Comparison of ENCODE assay signal across 20 cellular contexts in genomic region chr2:158671381-158672245, GRCh38.
DNase-seq lines count a peak whose midpoint lies in the region; ATAC-seq, FAIRE-seq and TF ChIP-seq lines count a peak whose summit lies in the region.
"Had no signal": no experiment of that assay in that cellular context is flagged by ENCODE, and none has a peak within 500 bp of the region (broad histone marks: within the 10 kb centered on the region; RNA-seq: fewer than 3 reads in every experiment).

No MANE protein-coding gene starts in this region.

- TF ChIP-seq CTCF in BE2C (IDR thresholded peaks at IDR 0.05; ENCODE audit: low read depth, low read length), result no peak
- no peak for TF ChIP-seq CTCF in K562 (IDR thresholded peaks at IDR 0.05 in 2 of 3, conservative IDR thresholded peaks at IDR 0.05 in 1 of 3; ENCODE audit: insufficient read depth in 2 of 3, low read depth in 1 of 3, low read length in 3 of 3)
- TF ChIP-seq CTCF in pancreas (IDR thresholded peaks at IDR 0.05), result no peak
- TF ChIP-seq CTCF in coronary artery (IDR thresholded peaks at IDR 0.05), result no peak

- H3K36me3 ChIP-seq in BE2C (no peaks in the 10 kb centered on the region), K562 (ENCODE audit: control insufficient read depth, insufficient read depth, low read length) (peaks cover 94% of the 10 kb centered on the region), pancreas (peaks cover 0 to 34% (median 0%) of the 10 kb centered on the region in 3 donors)

- no peak overlapping the region for H3K4me3 Mint-ChIP-seq in activated CD4-positive, alpha-beta T cell treated with anti-CD3 and anti-CD28 coated beads for 36 hours
- H3K4me3 Mint-ChIP-seq: HFFc6 had no signal

- peak; percentile 51 for DNase-seq in BE2C
- peak; percentile 10 for DNase-seq in ELF-1 (ENCODE audit: low read depth, low spot score)
- no peak for DNase-seq in K562 (ENCODE audit: extremely low read depth in 1 of 4, low spot score in 3 of 4)
- no peak for DNase-seq in pancreas
- DNase-seq in coronary artery (ENCODE audit: low spot score), result no peak
- no peak for DNase-seq in activated CD4-positive, alpha-beta T cell treated with anti-CD3 and anti-CD28 coated beads for 36 hours
- DNase-seq: AML-193, COR-L47, DMS53, GOT3, HFFc6, Karpas-422, MG63, NCI-H1092 treated with DMSO at 0.1 percent for 48 hours, NCI-H226, NCI-H524 treated with DMSO at 0.1 percent for 48 hours had no signal

- H3K9me1 ChIP-seq in K562 (ENCODE audit: control insufficient read depth, insufficient read depth, low read length), result peaks cover 4% of the 10 kb centered on the region

- no peak overlapping the region for H3K4me2 ChIP-seq in K562 (ENCODE audit: insufficient read depth, low read length)

- in situ Hi-C loops in K562 (cut with MboI), result no loop called here

- intact Hi-C loops in K562 (cut with micrococcal nuclease), result no loop called here
- intact Hi-C loops in pancreas (cut with DNase I), result no loop called here
- intact Hi-C loops in activated CD4-positive, alpha-beta T cell treated with anti-CD3 and anti-CD28 coated beads for 36 hours (cut with DNase I, micrococcal nuclease), result no loop called here

- H3K27ac Mint-ChIP-seq in activated CD4-positive, alpha-beta T cell treated with anti-CD3 and anti-CD28 coated beads for 36 hours, result no peak overlapping the region
- H3K27ac Mint-ChIP-seq: HFFc6 had no signal

- no peaks in the 10 kb centered on the region for H3K27me3 Mint-ChIP-seq in activated CD4-positive, alpha-beta T cell treated with anti-CD3 and anti-CD28 coated beads for 36 hours

- no TSS peak for BruUV-seq in K562 (replicated peaks; lab: Mats Ljungman, UMichigan)

- H3K4me3 ChIP-seq in BE2C (ENCODE audit: low read depth, low read length), result no peak overlapping the region
- H3K4me3 ChIP-seq in K562, result no peak overlapping the region
- H3K4me3 ChIP-seq in pancreas, result no peak overlapping the region
- no peak overlapping the region for H3K4me3 ChIP-seq in coronary artery
- H3K4me3 ChIP-seq: MG63 had no signal

- H3K79me2 ChIP-seq in K562 (ENCODE audit: control insufficient read depth, insufficient read depth, low read length), result no peaks in the 10 kb centered on the region

- no peak for FAIRE-seq in K562 (lab: Jason Lieb, UNC)
- FAIRE-seq in pancreas (lab: Jason Lieb, UNC), result no peak
- FAIRE-seq: G401.6 had no signal

- H2AFZ ChIP-seq in K562 (ENCODE audit: low read depth, low read length), result no peak overlapping the region

- peaks cover 16% of the 10 kb centered on the region for H3K36me3 Mint-ChIP-seq in activated CD4-positive, alpha-beta T cell treated with anti-CD3 and anti-CD28 coated beads for 36 hours (ENCODE audit: low read depth)

- no peak for TF ChIP-seq EP300 in K562 (IDR thresholded peaks at IDR 0.05; ENCODE audit: low read length)

- no peak for TF ChIP-seq RAD21 in K562 (CRISPR knock-in tag; conservative IDR thresholded peaks at IDR 0.05 in 1 of 2, IDR thresholded peaks at IDR 0.05 in 1 of 2)

- CTCF ChIA-PET in K562 (lab: Yijun Ruan, JAX; ENCODE audit: low intra/inter-chr PET ratio), result no interaction called here
- CTCF ChIA-PET in activated CD4-positive, alpha-beta T cell treated with anti-CD3 and anti-CD28 coated beads for 36 hours (lab: Charles Lee), result no interaction called here

- no peaks in the 10 kb centered on the region for H3K9me3 Mint-ChIP-seq in activated CD4-positive, alpha-beta T cell treated with anti-CD3 and anti-CD28 coated beads for 36 hours (ENCODE audit: low read depth)
- H3K9me3 Mint-ChIP-seq: HFFc6 had no signal

- 93% methylated on average over 19 of the region's 19 CpGs for WGBS in K562 (ENCODE audit: insufficient coverage, low coverage, missing lambda C conversion rate)
- 93 to 96% methylated on average over 19 of the region's 19 CpGs for WGBS in pancreas, 2 donors

- H3K4me1 Mint-ChIP-seq in activated CD4-positive, alpha-beta T cell treated with anti-CD3 and anti-CD28 coated beads for 36 hours, result no peaks in the 10 kb centered on the region

- no peaks in the 10 kb centered on the region; the same call in 1 of the 2 replicates for H4K20me1 ChIP-seq in K562 (replicated peaks; ENCODE audit: control insufficient read depth, insufficient read depth, low read length)

- ATAC-seq in K562 (no peak), GM19328 (IDR thresholded peaks at IDR 0.05; ENCODE audit: unreplicated experiment) (no peak), pancreas (no peak)
- ATAC-seq in activated CD4-positive, alpha-beta T cell treated with anti-CD3 and anti-CD28 coated beads for 36 hours, result no peak
- ATAC-seq: Panc1 had no signal

- H3K27me3 ChIP-seq in BE2C (no peaks in the 10 kb centered on the region), K562 (ENCODE audit: control insufficient read depth in 2 of 2, insufficient read depth in 2 of 2, low read length in 2 of 2) (no peaks in the 10 kb centered on the region), layer of hippocampus (ENCODE audit: control insufficient read depth, insufficient read depth, low read length) (no peaks in the 10 kb centered on the region), pancreas (no peaks in the 10 kb centered on the region)
- H3K27me3 ChIP-seq: MG63 had no signal

- H3K27ac ChIP-seq in K562 (ENCODE audit: extremely low read depth, low read depth, low read length) (no peak overlapping the region), layer of hippocampus (ENCODE audit: low read depth, low read length) (peak overlapping the region; percentile 15), pancreas (no peak overlapping the region), coronary artery (no peak overlapping the region)

- POLR2A ChIA-PET in K562 (lab: Yijun Ruan, JAX), result interaction anchor here (0.5 to 0.7 kb wide), 2 partner anchors 22 to 332 kb away, joined by 3 to 4 read pairs; no protein-coding TSS in a partner anchor
- POLR2A ChIA-PET in activated CD4-positive, alpha-beta T cell treated with anti-CD3 and anti-CD28 coated beads for 36 hours (lab: Charles Lee), result no interaction called here

- no peaks in the 10 kb centered on the region for H3K9me3 ChIP-seq in BE2C
- H3K9me3 ChIP-seq in K562 (replicated peaks; ENCODE audit: control insufficient read depth, insufficient read depth, low read depth, low read length), result no peaks in the 10 kb centered on the region
- H3K9me3 ChIP-seq in pancreas, result no peaks in the 10 kb centered on the region
- H3K9me3 ChIP-seq: MG63 had no signal

- H3K4me1 ChIP-seq in BE2C (peaks cover 2% of the 10 kb centered on the region; the same call in 1 of the 2 replicates), K562 (replicated peaks in 1 of 2; ENCODE audit: control insufficient read depth in 2 of 2, insufficient read depth in 2 of 2, low read length in 2 of 2) (no peaks in the 10 kb centered on the region), pancreas (no peaks in the 10 kb centered on the region)

- peak overlapping the region in 1 of 2 experiments; percentile 6; a peak in 1 of 4 replicates for H3K9ac ChIP-seq in K562 (ENCODE audit: insufficient read depth in 1 of 2, low read depth in 2 of 2, low read length in 2 of 2)

- no peak for TF ChIP-seq POLR2A in K562 (conservative IDR thresholded peaks at IDR 0.05)

TF ChIP-seq in K562, 482 proteins besides CTCF, POLR2A, EP300 and RAD21:
- TF ChIP-seq POLR2G (IDR thresholded peaks at IDR 0.05; ENCODE audit: low read depth, low read length) (0 out of 2 replicates have a peak, but pooled peaks have one; percentile 31), SPI1 (IDR thresholded peaks at IDR 0.05; ENCODE audit: borderline replicate concordance, low read depth, low read length) (no peak)

Comparison
In these comparisons a context has a peak if more than half of its experiments do, and no peak if none do; other contexts are left out.
1. DNase-seq: peak in BE2C (single experiment) and ELF-1 (single experiment); none in K562 (0 of 4), pancreas (0 of 6), coronary artery (single experiment) and activated CD4-positive, alpha-beta T cell treated with anti-CD3 and anti-CD28 coated beads for 36 hours (single experiment).